ENCODE assay signal across 15 cellular contexts in the genomic region with DNA sequence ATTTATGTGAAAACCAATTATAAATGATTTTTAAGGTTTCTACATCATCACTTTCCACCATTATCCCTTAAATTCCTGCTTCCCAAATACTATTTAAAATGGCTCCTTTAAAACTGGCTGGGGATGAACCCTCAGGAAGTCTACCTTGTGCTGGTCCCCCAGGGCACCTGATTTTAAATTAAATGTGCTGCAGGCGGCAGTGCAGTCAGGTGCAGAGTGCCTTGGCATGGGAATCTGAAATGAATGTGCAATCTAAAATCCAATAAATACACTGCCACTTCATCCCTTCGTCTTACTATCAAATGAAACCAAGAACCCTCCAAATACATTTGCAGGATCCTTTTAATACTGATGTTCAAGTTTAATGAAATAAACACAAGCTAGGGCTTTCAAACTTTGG.
"Had no signal": no experiment of that assay in that cellular context is flagged by ENCODE, and none has a peak within 500 bp of the region (broad histone marks: within the 10 kb centered on the region; RNA-seq: fewer than 3 reads in every experiment).

No MANE protein-coding gene starts in this region.

- H3K27ac ChIP-seq: esophagus muscularis mucosa, upper lobe of left lung had no signal

- H3K9me3 ChIP-seq: esophagus muscularis mucosa, upper lobe of left lung had no signal

- ATAC-seq: activated CD4-positive, alpha-beta T cell treated with anti-CD3 and anti-CD28 coated beads for 36 hours; stimulated activated naive CD8-positive, alpha-beta T cell treated with anti-CD3 and anti-CD28 coated beads, Interleukin-15, amount 100 ng/mL, for 72 hours; T-helper 17 cell; WTC11 had no signal

- H3K4me2 ChIP-seq: smooth muscle cell had no signal

- H3K27me3 ChIP-seq: esophagus muscularis mucosa, upper lobe of left lung had no signal

- H3K4me1 ChIP-seq: esophagus muscularis mucosa, upper lobe of left lung had no signal

- H3K4me3 ChIP-seq: esophagus muscularis mucosa, lung, smooth muscle cell, upper lobe of left lung had no signal

- DNase-seq: activated CD4-positive, alpha-beta memory T cell treated with anti-CD3 and anti-CD28 coated beads for 36 hours; activated CD4-positive, alpha-beta T cell treated with anti-CD3 and anti-CD28 coated beads for 36 hours; activated T-cell treated with anti-CD3 and anti-CD28 coated beads for 4 hours; effector CD8-positive, alpha-beta T cell; immature natural killer cell; kidney glomerular epithelial cell; posterior cingulate gyrus; stimulated activated CD4-positive, alpha-beta T cell treated with anti-CD3 and anti-CD28 coated beads, Interleukin-4, amount 100 ng/mL, for 1 hour; stimulated activated naive CD8-positive, alpha-beta T cell treated with anti-CD3 and anti-CD28 coated beads, Interleukin-15, amount 100 ng/mL, for 72 hours; T-helper 17 cell; upper lobe of left lung had no signal
